Comparison of ENCODE assay signal across 16 cellular contexts in the genomic region with DNA sequence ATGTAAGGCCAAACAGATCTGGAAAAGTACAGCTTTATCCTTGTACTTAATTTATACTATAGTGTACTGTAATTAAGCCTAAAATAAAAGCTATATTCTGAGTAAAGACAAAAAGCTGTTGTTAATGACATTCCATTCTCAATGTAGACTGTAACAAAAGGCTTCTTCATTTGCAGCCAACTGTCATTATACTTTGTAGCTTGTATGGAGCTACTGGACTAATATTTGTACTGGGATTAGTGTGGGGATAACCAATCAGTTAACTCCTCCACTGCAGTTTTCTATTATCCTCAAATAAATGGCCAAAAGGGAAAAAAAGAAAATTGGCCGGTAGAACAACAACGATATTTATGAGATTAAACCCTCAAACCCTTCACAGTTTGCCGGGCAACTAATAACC.
DNase-seq lines count a peak whose midpoint lies in the region; ATAC-seq, FAIRE-seq and TF ChIP-seq lines count a peak whose summit lies in the region.
"Had no signal": no experiment of that assay in that cellular context is flagged by ENCODE, and none has a peak within 500 bp of the region (broad histone marks: within the 10 kb centered on the region; RNA-seq: fewer than 3 reads in every experiment).

No MANE protein-coding gene starts in this region.

- DNase-seq in COLO829 (ENCODE audit: low spot score) (peak; percentile 72), NCI-H1048 (lab: John Stamatoyannopoulos, UW) (peak; percentile 46), NCI-H748 treated with DMSO at 0.1 percent for 48 hours (lab: John Stamatoyannopoulos, UW) (peak; percentile 91), frontal cortex (ENCODE audit: low spot score in 2 of 2) (no peak), GM13977 (ENCODE audit: low spot score) (no peak)
- DNase-seq: amniotic stem cell; CD4-positive, alpha-beta T cell; left cardiac atrium had no signal

- no peaks in the 10 kb centered on the region for H3K9me3 Mint-ChIP-seq in stimulated activated memory B cell treated with anti-CD40 and anti-IgM and Interleukin-4, amounts not matched to agents 10 μg/mL and 1 μg/mL and 100 μg/mL, for 72 hours
- H3K9me3 Mint-ChIP-seq: CD4-positive, alpha-beta T cell; mesothelial cell of epicardium; neural progenitor cell; stimulated activated naive CD8-positive, alpha-beta T cell treated with anti-CD3 and anti-CD28 coated beads, Interleukin-15, Interleukin-2, amounts not matched to agents 100 ng/mL and 50 ng/mL, for 24 hours; T-helper 2 cell treated with Interferon-gamma antibody and Interleukin-4, amounts not matched to agents 5 μg/mL and 100 μg/mL, for 36 hours had no signal

- peak; percentile 83 for FAIRE-seq in frontal cortex (lab: Jason Lieb, UNC)
- FAIRE-seq: urothelium cell line had no signal

- H3K4me3 Mint-ChIP-seq in stimulated activated memory B cell treated with anti-CD40 and anti-IgM and Interleukin-4, amounts not matched to agents 10 μg/mL and 1 μg/mL and 100 μg/mL, for 72 hours = no peak overlapping the region
- H3K4me3 Mint-ChIP-seq: CD4-positive, alpha-beta T cell; mesothelial cell of epicardium; neural progenitor cell; stimulated activated naive CD8-positive, alpha-beta T cell treated with anti-CD3 and anti-CD28 coated beads, Interleukin-15, Interleukin-2, amounts not matched to agents 100 ng/mL and 50 ng/mL, for 24 hours had no signal

- peaks cover 6% of the 10 kb centered on the region for H3K36me3 Mint-ChIP-seq in stimulated activated memory B cell treated with anti-CD40 and anti-IgM and Interleukin-4, amounts not matched to agents 10 μg/mL and 1 μg/mL and 100 μg/mL, for 72 hours

- H3K27me3 Mint-ChIP-seq in stimulated activated memory B cell treated with anti-CD40 and anti-IgM and Interleukin-4, amounts not matched to agents 10 μg/mL and 1 μg/mL and 100 μg/mL, for 72 hours = no peaks in the 10 kb centered on the region
- H3K27me3 Mint-ChIP-seq: CD4-positive, alpha-beta T cell; stimulated activated naive CD8-positive, alpha-beta T cell treated with anti-CD3 and anti-CD28 coated beads, Interleukin-15, Interleukin-2, amounts not matched to agents 100 ng/mL and 50 ng/mL, for 24 hours had no signal

- in situ Hi-C loops in GM13977 (cut with MboI; ENCODE audit: low pct_unique_long_range_greater_than_20kb, low sequenced_read_pairs, unreplicated experiment) = no loop called here

- H3K27ac Mint-ChIP-seq in stimulated activated memory B cell treated with anti-CD40 and anti-IgM and Interleukin-4, amounts not matched to agents 10 μg/mL and 1 μg/mL and 100 μg/mL, for 72 hours = no peak overlapping the region
- H3K27ac Mint-ChIP-seq: CD4-positive, alpha-beta T cell; mesothelial cell of epicardium; neural progenitor cell; stimulated activated naive CD8-positive, alpha-beta T cell treated with anti-CD3 and anti-CD28 coated beads, Interleukin-15, Interleukin-2, amounts not matched to agents 100 ng/mL and 50 ng/mL, for 24 hours; T-helper 2 cell treated with Interferon-gamma antibody and Interleukin-4, amounts not matched to agents 5 μg/mL and 100 μg/mL, for 36 hours had no signal

- TF ChIP-seq CTCF in GM13977 (IDR thresholded peaks at IDR 0.05; ENCODE audit: extremely low read depth, insufficient read depth, missing control alignments) = no peak

- ATAC-seq in stimulated activated memory B cell treated with anti-CD40 and anti-IgM and Interleukin-4, amounts not matched to agents 10 μg/mL and 1 μg/mL and 100 μg/mL, for 72 hours = no peak
- no peak for ATAC-seq in HG03342 (IDR thresholded peaks at IDR 0.05; ENCODE audit: unreplicated experiment)
- ATAC-seq in HG02970 (IDR thresholded peaks at IDR 0.05; ENCODE audit: low FRiP score, unreplicated experiment) = no peak
- ATAC-seq: left cardiac atrium had no signal

- H3K4me1 Mint-ChIP-seq in stimulated activated memory B cell treated with anti-CD40 and anti-IgM and Interleukin-4, amounts not matched to agents 10 μg/mL and 1 μg/mL and 100 μg/mL, for 72 hours = peaks cover 36% of the 10 kb centered on the region

Comparison
In these comparisons a context has a peak if more than half of its experiments do, and no peak if none do; other contexts are left out.
1. DNase-seq: peak in COLO829 (single experiment), NCI-H1048 (single experiment) and NCI-H748 treated with DMSO at 0.1 percent for 48 hours (single experiment); none in frontal cortex (0 of 2) and GM13977 (single experiment).